12 cellular contexts compared by ENCODE assay signal in the genomic region with DNA sequence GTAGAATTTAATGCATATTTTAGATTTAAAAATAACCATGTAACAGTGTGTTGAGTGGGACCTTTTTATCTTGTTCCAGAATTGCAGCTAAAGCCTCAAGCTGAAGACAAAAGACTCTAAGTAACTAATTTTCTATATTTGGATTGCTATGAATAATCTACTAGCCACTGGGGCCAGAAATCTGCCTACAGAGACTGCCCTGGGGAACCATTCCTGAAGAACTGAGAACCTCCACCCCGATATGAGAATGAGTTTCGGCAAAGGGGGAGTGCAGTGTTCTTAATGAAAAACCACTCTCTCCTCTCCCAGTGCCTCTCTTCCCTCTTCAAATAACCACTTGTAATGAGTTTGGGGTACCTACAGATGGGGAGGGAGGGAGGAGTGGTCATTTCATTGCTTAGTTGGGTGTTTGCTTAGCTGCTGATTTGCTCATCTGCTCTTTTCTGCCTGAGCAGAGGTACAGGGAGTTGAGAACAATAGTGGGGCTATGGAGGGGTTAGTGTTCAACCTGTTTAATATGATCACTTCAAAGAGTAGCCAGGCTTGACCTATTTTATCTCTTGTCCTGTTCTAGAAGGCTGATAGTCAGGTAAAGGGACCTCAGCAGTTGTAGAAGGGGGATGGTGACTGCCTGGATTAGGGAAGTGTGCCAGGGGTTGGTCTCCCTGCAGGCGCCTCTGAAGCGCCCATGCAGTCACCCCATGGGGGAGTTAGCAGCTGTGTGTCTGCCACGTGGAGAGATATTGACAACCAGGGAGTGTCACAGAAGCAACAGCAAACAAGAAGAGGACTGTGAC. TPM values are rescaled to one million over a fixed set of nuclear protein-coding genes. Genes with fewer than 3 reads are reported as not detected.
DNase-seq lines count a peak whose midpoint lies in the region; FAIRE-seq and TF ChIP-seq lines count a peak whose summit lies in the region.
"Had no signal": no experiment of that assay in that cellular context is flagged by ENCODE, and none has a peak within 500 bp of the region (broad histone marks: within the 10 kb centered on the region; RNA-seq: fewer than 3 reads in every experiment).

No MANE protein-coding gene starts in this region.

- H3K27me3 Mint-ChIP-seq in endodermal cell (ENCODE audit: insufficient read depth), result peaks cover 8% of the 10 kb centered on the region
- H3K27me3 Mint-ChIP-seq: activated CD4-positive, alpha-beta T cell treated with anti-CD3 and anti-CD28 coated beads for 36 hours; activated naive CD4-positive, alpha-beta T cell treated with anti-CD3 and anti-CD28 coated beads, Interleukin-2, amount 10 ng/mL, durations not matched to agents 7 days and 5 days had no signal

- no peak for FAIRE-seq in RCC 7860 (lab: Jason Lieb, UNC)

- DNase-seq in SIG-M5 treated with dmso at 0.1 percent for 504 hours (lab: John Stamatoyannopoulos, UW; ENCODE audit: unreplicated experiment), result peak; percentile 65
- no peak for DNase-seq in SIG-M5 (lab: John Stamatoyannopoulos, UW)
- DNase-seq in NCI-H345 treated with DMSO at 0.1 percent for 48 hours (lab: John Stamatoyannopoulos, UW; ENCODE audit: unreplicated experiment), result peak; percentile 64
- DNase-seq in endodermal cell, result peak; percentile 69
- peak; percentile 29 for DNase-seq in testis
- no peak for DNase-seq in SJCRH30
- DNase-seq in RCC 7860 (ENCODE audit: low spot score), result no peak
- DNase-seq in suprapubic skin (ENCODE audit: low spot score in 2 of 2), result no peak
- DNase-seq: ACHN; activated CD4-positive, alpha-beta T cell treated with anti-CD3 and anti-CD28 coated beads for 36 hours; activated naive CD4-positive, alpha-beta T cell treated with anti-CD3 and anti-CD28 coated beads, Interleukin-2, amount 10 ng/mL, durations not matched to agents 7 days and 5 days had no signal

- peaks cover 15% of the 10 kb centered on the region for H3K36me3 Mint-ChIP-seq in endodermal cell (ENCODE audit: low read depth)

- TF ChIP-seq POLR2A in testis (IDR thresholded peaks at IDR 0.05) (no peak), suprapubic skin (IDR thresholded peaks at IDR 0.05) (no peak)

- H3K27ac ChIP-seq in endodermal cell (ENCODE audit: low read depth, low read length) (no peak overlapping the region), testis (no peak overlapping the region), SJCRH30 (no peak overlapping the region), suprapubic skin (no peak overlapping the region)
- H3K27ac ChIP-seq: RWPE1 had no signal

- intact Hi-C loops in testis (cut with DNase I; ENCODE audit: low total_unique reads), result no loop called here

- H3K4me3 ChIP-seq in endodermal cell (ENCODE audit: low read length), result no peak overlapping the region
- no peak overlapping the region for H3K4me3 ChIP-seq in testis
- no peak overlapping the region for H3K4me3 ChIP-seq in SJCRH30
- H3K4me3 ChIP-seq in suprapubic skin, result no peak overlapping the region

- TF ChIP-seq CTCF in endodermal cell (conservative IDR thresholded peaks at IDR 0.05), result no peak
- TF ChIP-seq CTCF in testis (IDR thresholded peaks at IDR 0.05), result no peak
- TF ChIP-seq CTCF in suprapubic skin (IDR thresholded peaks at IDR 0.05), result no peak

- H3K9me3 ChIP-seq in endodermal cell (ENCODE audit: control insufficient read depth, low read length) (peaks cover 9% of the 10 kb centered on the region), testis (no peaks in the 10 kb centered on the region), SJCRH30 (replicated peaks) (no peaks in the 10 kb centered on the region), suprapubic skin (no peaks in the 10 kb centered on the region)

- TF ChIP-seq EP300 in suprapubic skin (IDR thresholded peaks at IDR 0.05), result no peak

- no peak overlapping the region for H3K27ac Mint-ChIP-seq in endodermal cell
- H3K27ac Mint-ChIP-seq: activated CD4-positive, alpha-beta T cell treated with anti-CD3 and anti-CD28 coated beads for 36 hours; activated naive CD4-positive, alpha-beta T cell treated with anti-CD3 and anti-CD28 coated beads, Interleukin-2, amount 10 ng/mL, durations not matched to agents 7 days and 5 days had no signal

- WGBS in endodermal cell (ENCODE audit: insufficient coverage in 1 of 2, insufficient read length in 1 of 2), 2 experiments, result 50 to 65% methylated on average over 2 to 5 of the region's 5 CpGs
- 56 to 72% methylated on average over 5 of the region's 5 CpGs for WGBS in testis, 2 donors
- 71% methylated on average over 5 of the region's 5 CpGs for WGBS in suprapubic skin

- peaks cover 24% of the 10 kb centered on the region for H3K4me1 Mint-ChIP-seq in endodermal cell
- H3K4me1 Mint-ChIP-seq: activated CD4-positive, alpha-beta T cell treated with anti-CD3 and anti-CD28 coated beads for 36 hours; activated naive CD4-positive, alpha-beta T cell treated with anti-CD3 and anti-CD28 coated beads, Interleukin-2, amount 10 ng/mL, durations not matched to agents 7 days and 5 days had no signal

- H3K27me3 ChIP-seq in endodermal cell (ENCODE audit: control insufficient read depth, insufficient read depth, low read length, poor library complexity, severe bottlenecking) (no peaks in the 10 kb centered on the region), testis (no peaks in the 10 kb centered on the region), SJCRH30 (no peaks in the 10 kb centered on the region), suprapubic skin (no peaks in the 10 kb centered on the region)

- H3K9ac ChIP-seq in endodermal cell (ENCODE audit: extremely low read depth, low read length, poor library complexity, severe bottlenecking), result no peak overlapping the region

- H3K4me3 Mint-ChIP-seq in endodermal cell, result no peak overlapping the region
- H3K4me3 Mint-ChIP-seq: activated CD4-positive, alpha-beta T cell treated with anti-CD3 and anti-CD28 coated beads for 36 hours; activated naive CD4-positive, alpha-beta T cell treated with anti-CD3 and anti-CD28 coated beads, Interleukin-2, amount 10 ng/mL, durations not matched to agents 7 days and 5 days had no signal

- H3K36me3 ChIP-seq in endodermal cell (ENCODE audit: control insufficient read depth, insufficient read depth, low read length), result no peaks in the 10 kb centered on the region
- no peaks in the 10 kb centered on the region for H3K36me3 ChIP-seq in testis (ENCODE audit: low read depth, missing control alignments)
- H3K36me3 ChIP-seq in SJCRH30, result no peaks in the 10 kb centered on the region
- H3K36me3 ChIP-seq in suprapubic skin, result no peaks in the 10 kb centered on the region

- peaks cover 19% of the 10 kb centered on the region for H3K9me3 Mint-ChIP-seq in endodermal cell

- H3K4me1 ChIP-seq in endodermal cell (ENCODE audit: control insufficient read depth, insufficient read depth, low read length), result no peaks in the 10 kb centered on the region
- H3K4me1 ChIP-seq in testis, result peaks cover 8% of the 10 kb centered on the region
- H3K4me1 ChIP-seq in SJCRH30, result no peaks in the 10 kb centered on the region
- H3K4me1 ChIP-seq in suprapubic skin, result peaks cover 7% of the 10 kb centered on the region

RNA-seq across cellular contexts. Expression of a gene that starts 47.7 kb away (rescaled TPM):
- total RNA-seq in endodermal cell, result 10 to 100 TPM; 17.9 to 22.6 TPM
- 13.7 TPM for polyA plus RNA-seq in endodermal cell (2013, experiment 1 of 2)
- polyA plus RNA-seq in endodermal cell (2013, experiment 2 of 2), result 13.1 TPM
- total RNA-seq in testis, result 10 to 100 TPM in 1 of 2 donors, 1 to 10 TPM in 1; 10.0 to 14.4 TPM
- 15.1 TPM for polyA plus RNA-seq in testis (ENCODE audit: insufficient read depth, low read depth, low replicate concordance)
- total RNA-seq in SJCRH30 (2014; rRNA removed; shearing (Covaris generic)), result 12.1 and 13.1 TPM in 2 replicates
- 10 to 100 TPM in 1 of 4 donors, 1 to 10 TPM in 3; 5.6 to 10.7 (median 8.3) TPM for total RNA-seq in suprapubic skin

Comparison
In these comparisons a context has a peak if more than half of its experiments do, and no peak if none do; other contexts are left out.
1. DNase-seq: peak in SIG-M5 treated with dmso at 0.1 percent for 504 hours (single experiment), NCI-H345 treated with DMSO at 0.1 percent for 48 hours (single experiment), endodermal cell (single experiment) and testis (single experiment); none in SIG-M5 (single experiment), SJCRH30 (0 of 2), RCC 7860 (single experiment) and suprapubic skin (0 of 2).